1 cellular context compared by ENCODE assay signal in genomic region chr1:241642593-241642944, GRCh38.
TF ChIP-seq lines count a peak whose summit lies in the region.

No MANE protein-coding gene starts in this region.

TF ChIP-seq in H1, 55 proteins besides CTCF, POLR2A, EP300 and RAD21:
- no peak for TF ChIP-seq SP1 (IDR thresholded peaks at IDR 0.05; ENCODE audit: low read depth, low read length)
- TF ChIP-seq CTBP2 (IDR thresholded peaks at IDR 0.05; ENCODE audit: borderline replicate concordance, insufficient read depth, insufficient read length, low read length): no peak
- TF ChIP-seq HDAC6 (IDR thresholded peaks at IDR 0.05; ENCODE audit: low read depth, low read length): no peak
- TF ChIP-seq KDM1A (IDR thresholded peaks at IDR 0.05; ENCODE audit: borderline replicate concordance, low read length): no peak
- TF ChIP-seq RNF2 (IDR thresholded peaks at IDR 0.05; ENCODE audit: borderline replicate concordance, low read depth, low read length, missing control alignments, poor library complexity, severe bottlenecking): no peak
- TF ChIP-seq BACH1 (IDR thresholded peaks at IDR 0.05; ENCODE audit: low read length): no peak
- no peak for TF ChIP-seq GABPA (IDR thresholded peaks at IDR 0.05; ENCODE audit: borderline replicate concordance, insufficient read depth, low read length)
- TF ChIP-seq CHD7 (IDR thresholded peaks at IDR 0.05; ENCODE audit: insufficient replicate concordance, low read length): no peak
